ENCODE assay signal across 7 cellular contexts in the genomic region with DNA sequence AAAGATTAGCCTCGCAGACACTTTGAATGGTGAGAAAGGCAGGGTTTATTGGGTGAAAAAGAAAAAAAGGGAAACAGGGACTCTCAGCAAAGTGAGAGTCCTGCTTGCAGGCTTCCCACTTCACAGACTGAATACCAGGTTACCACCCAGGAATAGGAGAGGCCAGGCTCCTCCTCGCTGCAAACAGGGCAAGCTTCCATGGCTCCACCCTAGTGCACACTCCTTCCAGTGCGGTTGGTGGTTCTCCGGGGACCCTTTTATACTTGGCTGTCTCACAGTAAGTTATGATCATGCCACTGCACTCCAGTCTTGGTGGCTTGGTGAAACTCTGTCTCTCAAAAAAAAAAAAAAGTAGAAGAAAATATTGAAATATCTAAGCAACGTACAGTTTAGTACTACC. TPM values are rescaled to one million over a fixed set of nuclear protein-coding genes. Genes with fewer than 3 reads are reported as not detected.
"Had no signal": no experiment of that assay in that cellular context is flagged by ENCODE, and none has a peak within 500 bp of the region (broad histone marks: within the 10 kb centered on the region; RNA-seq: fewer than 3 reads in every experiment).

No MANE protein-coding gene starts in this region.

- H3K4me3 ChIP-seq: GM23338, K562 had no signal

- DNase-seq: H9, HCEC 1CT, IMR-90, KG1 had no signal

- ATAC-seq: GM23338, K562 had no signal

RNA-seq across cellular contexts. Expression of gene CDH8, which starts 30.5 kb away (rescaled TPM):
- total RNA-seq: HT-29, IMR-90 had no signal
